In the genomic region with DNA sequence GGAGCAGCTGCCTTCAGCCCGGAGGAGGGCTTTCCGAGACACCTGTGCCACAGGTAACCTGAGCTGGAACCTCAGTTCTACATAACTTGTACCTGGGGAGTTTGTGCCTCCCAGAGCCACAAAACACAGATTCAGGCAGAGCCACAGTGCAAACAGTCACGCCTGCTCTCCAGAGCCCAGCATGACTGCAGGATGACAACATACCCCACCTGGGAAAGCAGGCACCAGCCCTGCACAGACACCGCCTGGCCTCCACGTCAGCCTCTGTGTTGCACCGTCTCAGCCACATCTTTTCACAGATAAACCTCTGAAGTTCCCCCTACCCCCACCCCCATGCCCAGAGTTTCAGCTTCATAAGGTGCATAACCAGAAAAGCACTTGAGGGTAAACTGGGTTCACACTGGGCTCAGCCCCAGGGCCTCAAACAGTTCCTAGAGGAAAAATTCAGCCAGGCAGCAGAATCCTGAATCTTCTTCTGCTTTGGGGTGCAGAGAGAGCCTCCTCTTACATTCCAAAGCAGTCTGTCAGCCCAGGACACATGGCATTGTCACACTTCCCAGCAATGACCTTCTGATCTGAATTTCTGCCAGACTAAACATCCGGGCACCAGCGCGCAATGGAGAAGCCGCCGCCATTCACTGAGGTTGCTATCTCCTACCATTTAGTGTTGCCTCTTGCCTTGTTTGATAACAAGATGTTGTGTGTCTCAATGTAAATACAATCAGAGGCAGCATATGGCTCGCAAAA, we compare ENCODE assay signal across 10 cellular contexts.
DNase-seq lines count a peak whose midpoint lies in the region; ATAC-seq and TF ChIP-seq lines count a peak whose summit lies in the region.
"Had no signal": no experiment of that assay in that cellular context is flagged by ENCODE, and none has a peak within 500 bp of the region (broad histone marks: within the 10 kb centered on the region; RNA-seq: fewer than 3 reads in every experiment).

No MANE protein-coding gene starts in this region.

- H3K9me1 ChIP-seq in IMR-90 (ENCODE audit: insufficient read depth, low read length) = peaks cover 11% of the 10 kb centered on the region

- H3K9me3 Mint-ChIP-seq in CD4-positive, alpha-beta T cell = no peaks in the 10 kb centered on the region

- peak overlapping the region; percentile 76 for H2BK120ac ChIP-seq in IMR-90 (ENCODE audit: low read depth, low read length)

- H3K14ac ChIP-seq in IMR-90 (replicated peaks; ENCODE audit: low read depth, low read length) = peak overlapping the region; percentile 42

- H3K4me3 Mint-ChIP-seq in CD4-positive, alpha-beta T cell = no peak overlapping the region

- no peak; the same call in 1 of the 2 replicates for TF ChIP-seq RAD21 in IMR-90 (IDR thresholded peaks at IDR 0.05; ENCODE audit: low read length)

- H3K36me3 ChIP-seq in IMR-90 (ENCODE audit: control insufficient read depth, insufficient read depth, low read length) (no peaks in the 10 kb centered on the region), SJSA1 (no peaks in the 10 kb centered on the region), skeletal muscle satellite cell (ENCODE audit: insufficient read depth, low read length) (no peaks in the 10 kb centered on the region), vagina (no peaks in the 10 kb centered on the region)

- peak overlapping the region; percentile 33 for H4K5ac ChIP-seq in IMR-90 (ENCODE audit: low read depth, low read length)

- H3K27ac ChIP-seq in IMR-90 (ENCODE audit: insufficient read depth, low read length) = peak overlapping the region; percentile 12; the same call in 1 of the 2 replicates
- peak overlapping the region; percentile 33 for H3K27ac ChIP-seq in SJSA1
- H3K27ac ChIP-seq in CD4-positive, alpha-beta T cell (ENCODE audit: low read depth, low read length) = no peak overlapping the region
- no peak overlapping the region for H3K27ac ChIP-seq in vagina

- H2AFZ ChIP-seq in IMR-90 (replicated peaks; ENCODE audit: low read length, poor library complexity) = peak overlapping the region; percentile 69

- no peak overlapping the region for H3K56ac ChIP-seq in IMR-90 (ENCODE audit: extremely low read depth, insufficient read depth, low read length)

- no peak overlapping the region for H3K23ac ChIP-seq in IMR-90 (ENCODE audit: low read depth, low read length)

- DNase-seq in IMR-90 (peak; percentile 72), SJSA1 (ENCODE audit: low read depth in 1 of 2, low spot score in 2 of 2) (peak; percentile 60 to 77), left cardiac atrium (peak; percentile 75), vagina (ENCODE audit: extremely low spot score in 2 of 2) (no peak), T1000 (lab: John Stamatoyannopoulos, UW) (no peak), NOMO-1 treated with DMSO at 0.1 percent for 48 hours (lab: John Stamatoyannopoulos, UW; ENCODE audit: unreplicated experiment) (no peak)
- DNase-seq in CD4-positive, alpha-beta T cell = no peak
- DNase-seq: MV-4-11, small intestine had no signal

- no peaks in the 10 kb centered on the region for H3K27me3 Mint-ChIP-seq in CD4-positive, alpha-beta T cell

- in situ Hi-C loops in IMR-90 (cut with MboI; ENCODE audit: low sequenced_read_pairs) = no loop called here

- H3K4me3 ChIP-seq in IMR-90 (ENCODE audit: insufficient read depth, low read depth, low read length) (no peak overlapping the region), SJSA1 (no peak overlapping the region), skeletal muscle satellite cell (ENCODE audit: low read length) (no peak overlapping the region), vagina (no peak overlapping the region)

- H3K4ac ChIP-seq in IMR-90 (ENCODE audit: low read depth, low read length) = peak overlapping the region; percentile 86

- no peaks in the 10 kb centered on the region for H4K20me1 ChIP-seq in IMR-90 (ENCODE audit: insufficient read depth, low read length)

- 0 out of 2 replicates have a peak overlapping the region, but pooled peaks have one; percentile 9 for H3K4me2 ChIP-seq in IMR-90 (ENCODE audit: low read depth, low read length)
- H3K4me2 ChIP-seq in skeletal muscle satellite cell (ENCODE audit: low read length) = peak overlapping the region; percentile 50

- H3K9ac ChIP-seq in IMR-90 (ENCODE audit: low read depth, low read length) (no peak overlapping the region), skeletal muscle satellite cell (ENCODE audit: low read depth, low read length) (peak overlapping the region; percentile 17)

- H3K4me1 ChIP-seq in IMR-90 (ENCODE audit: control insufficient read depth, insufficient read depth, low read length) = peaks cover 13% of the 10 kb centered on the region
- H3K4me1 ChIP-seq in SJSA1 (replicated peaks) = peaks cover 39% of the 10 kb centered on the region
- peaks cover 22% of the 10 kb centered on the region for H3K4me1 ChIP-seq in skeletal muscle satellite cell (ENCODE audit: control insufficient read depth, insufficient read depth, low read length)
- peaks cover 20% of the 10 kb centered on the region for H3K4me1 ChIP-seq in vagina

- H2AK5ac ChIP-seq in IMR-90 (ENCODE audit: low read depth, low read length) = peak overlapping the region; percentile 91

- H3K36me3 Mint-ChIP-seq in CD4-positive, alpha-beta T cell (ENCODE audit: low read depth) = no peaks in the 10 kb centered on the region

- POLR2A ChIA-PET in IMR-90 (lab: Charles Lee; ENCODE audit: unreplicated experiment) = interaction anchor here (0.5 kb wide), 1 partner anchor 175 kb away, joined by 3 read pairs; no protein-coding TSS in a partner anchor
- POLR2A ChIA-PET in CD4-positive, alpha-beta T cell (lab: Charles Lee) = no interaction called here

- no peak overlapping the region for H3K27ac Mint-ChIP-seq in CD4-positive, alpha-beta T cell

- CTCF ChIA-PET in IMR-90 (lab: Yijun Ruan, JAX) = interaction anchor here (0.6 kb wide), 2 partner anchors 187 to 375 kb away, joined by 5 to 6 read pairs; no protein-coding TSS in a partner anchor
- CTCF ChIA-PET in CD4-positive, alpha-beta T cell (lab: Charles Lee) = no interaction called here

- peak overlapping the region; percentile 84 for H3K18ac ChIP-seq in IMR-90 (ENCODE audit: low read depth, low read length)

- peaks cover 14% of the 10 kb centered on the region for H3K4me1 Mint-ChIP-seq in CD4-positive, alpha-beta T cell (ENCODE audit: low read depth)

- peak overlapping the region; percentile 37 for H2BK5ac ChIP-seq in IMR-90 (ENCODE audit: low read depth, low read length, poor library complexity, severe bottlenecking)

- H3K9me3 ChIP-seq in IMR-90 (ENCODE audit: control insufficient read depth, insufficient read depth, low read length) = no peaks in the 10 kb centered on the region
- no peaks in the 10 kb centered on the region for H3K9me3 ChIP-seq in SJSA1 (replicated peaks)
- H3K9me3 ChIP-seq in skeletal muscle satellite cell (replicated peaks; ENCODE audit: low read length) = no peaks in the 10 kb centered on the region
- no peaks in the 10 kb centered on the region for H3K9me3 ChIP-seq in CD4-positive, alpha-beta T cell (ENCODE audit: control insufficient read depth, low read length)
- H3K9me3 ChIP-seq in vagina = no peaks in the 10 kb centered on the region

- TF ChIP-seq CTCF in IMR-90 (conservative IDR thresholded peaks at IDR 0.05; ENCODE audit: low read depth, low read length) (no peak), vagina (IDR thresholded peaks at IDR 0.05) (no peak)
- no peak for TF ChIP-seq CTCF in CD4-positive, alpha-beta T cell (IDR thresholded peaks at IDR 0.05)

- no peaks in the 10 kb centered on the region for H3K79me1 ChIP-seq in IMR-90 (ENCODE audit: low read depth in 1 of 2, low read length in 2 of 2)

- intact Hi-C loops in IMR-90 (cut with micrococcal nuclease) (no loop called here), left cardiac atrium (cut with DNase I) (no loop called here), vagina (cut with DNase I) (no loop called here)
- intact Hi-C loops in CD4-positive, alpha-beta T cell (cut with DNase I, micrococcal nuclease) = no loop called here

- dilution Hi-C loops in IMR-90 (cut with HindIII; ENCODE audit: low sequenced_read_pairs, unreplicated experiment) = no loop called here

- peak overlapping the region; percentile 90; the same call in 2 of the 3 replicates for H2BK15ac ChIP-seq in IMR-90 (ENCODE audit: low read depth, low read length)

- H2AK9ac ChIP-seq in IMR-90 (replicated peaks; ENCODE audit: low read depth, low read length, poor library complexity) = peak overlapping the region; percentile 70

- no peak for TF ChIP-seq POLR2A in IMR-90 (IDR thresholded peaks at IDR 0.05; ENCODE audit: low read depth, low read length)
- TF ChIP-seq POLR2A in vagina (IDR thresholded peaks at IDR 0.05) = no peak

- ATAC-seq in IMR-90 (ENCODE audit: low read depth) (peak; percentile 82), left cardiac atrium (peak; percentile 75 to 79)
- no peak for ATAC-seq in CD4-positive, alpha-beta T cell (ENCODE audit: poor library complexity)

- H4K91ac ChIP-seq in IMR-90 (ENCODE audit: insufficient read depth, low read depth, low read length) = peak overlapping the region; percentile 77

- 73% methylated on average over 4 of the region's 12 CpGs; no CpG with 5 or more reads in 1 of the 2 experiments for WGBS in IMR-90 (ENCODE audit: extremely low coverage in 2 of 2, insufficient read length in 1 of 2), 2 experiments

- H3K27me3 ChIP-seq in IMR-90 (ENCODE audit: control insufficient read depth, insufficient read depth, low read length) = no peaks in the 10 kb centered on the region
- no peaks in the 10 kb centered on the region for H3K27me3 ChIP-seq in SJSA1 (replicated peaks)
- H3K27me3 ChIP-seq in skeletal muscle satellite cell (ENCODE audit: control insufficient read depth, insufficient read depth, low read length) = no peaks in the 10 kb centered on the region
- H3K27me3 ChIP-seq in CD4-positive, alpha-beta T cell (ENCODE audit: control insufficient read depth, insufficient read depth, low read length) = no peaks in the 10 kb centered on the region
- no peaks in the 10 kb centered on the region for H3K27me3 ChIP-seq in vagina

- peak overlapping the region; percentile 90 for H2BK20ac ChIP-seq in IMR-90 (ENCODE audit: low read depth, low read length)

- H4K8ac ChIP-seq in IMR-90 (ENCODE audit: low read depth in 2 of 2, low read length in 2 of 2) = peak overlapping the region; percentile 9 to 84; a peak in 3 of 4 replicates

- no TSS peak for BruUV-seq in IMR-90 (replicated peaks; lab: Mats Ljungman, UMichigan)

TF ChIP-seq in IMR-90, 13 proteins besides CTCF, POLR2A, EP300 and RAD21:
- TF ChIP-seq BHLHE40 (IDR thresholded peaks at IDR 0.05; ENCODE audit: low read depth, low read length) = peak; percentile 42; the same call in 1 of the 2 replicates
- no peak for TF ChIP-seq MAFK (IDR thresholded peaks at IDR 0.05; ENCODE audit: low read depth, low read length)
- 0 out of 2 replicates have a peak, but pooled peaks have one; percentile 35 for TF ChIP-seq MAZ (IDR thresholded peaks at IDR 0.05; ENCODE audit: borderline replicate concordance, low read depth, low read length)
- peak; percentile 13; the same call in 1 of the 2 replicates for TF ChIP-seq SMC3 (IDR thresholded peaks at IDR 0.05; ENCODE audit: low read depth, low read length)
- TF ChIP-seq RFX5 (IDR thresholded peaks at IDR 0.05; ENCODE audit: low read depth, low read length) = no peak

Comparison
In these comparisons a context has a peak if more than half of its experiments do, and no peak if none do; other contexts are left out.
1. DNase-seq: peak in IMR-90 (single experiment), SJSA1 (2 of 2) and left cardiac atrium (single experiment); none in CD4-positive, alpha-beta T cell (0 of 10), vagina (0 of 2), T1000 (single experiment) and NOMO-1 treated with DMSO at 0.1 percent for 48 hours (single experiment).
2. H3K27ac ChIP-seq: peak in IMR-90 (single experiment) and SJSA1 (single experiment); none in CD4-positive, alpha-beta T cell (single experiment) and vagina (single experiment).